7 cellular contexts compared by ENCODE assay signal in the genomic region with DNA sequence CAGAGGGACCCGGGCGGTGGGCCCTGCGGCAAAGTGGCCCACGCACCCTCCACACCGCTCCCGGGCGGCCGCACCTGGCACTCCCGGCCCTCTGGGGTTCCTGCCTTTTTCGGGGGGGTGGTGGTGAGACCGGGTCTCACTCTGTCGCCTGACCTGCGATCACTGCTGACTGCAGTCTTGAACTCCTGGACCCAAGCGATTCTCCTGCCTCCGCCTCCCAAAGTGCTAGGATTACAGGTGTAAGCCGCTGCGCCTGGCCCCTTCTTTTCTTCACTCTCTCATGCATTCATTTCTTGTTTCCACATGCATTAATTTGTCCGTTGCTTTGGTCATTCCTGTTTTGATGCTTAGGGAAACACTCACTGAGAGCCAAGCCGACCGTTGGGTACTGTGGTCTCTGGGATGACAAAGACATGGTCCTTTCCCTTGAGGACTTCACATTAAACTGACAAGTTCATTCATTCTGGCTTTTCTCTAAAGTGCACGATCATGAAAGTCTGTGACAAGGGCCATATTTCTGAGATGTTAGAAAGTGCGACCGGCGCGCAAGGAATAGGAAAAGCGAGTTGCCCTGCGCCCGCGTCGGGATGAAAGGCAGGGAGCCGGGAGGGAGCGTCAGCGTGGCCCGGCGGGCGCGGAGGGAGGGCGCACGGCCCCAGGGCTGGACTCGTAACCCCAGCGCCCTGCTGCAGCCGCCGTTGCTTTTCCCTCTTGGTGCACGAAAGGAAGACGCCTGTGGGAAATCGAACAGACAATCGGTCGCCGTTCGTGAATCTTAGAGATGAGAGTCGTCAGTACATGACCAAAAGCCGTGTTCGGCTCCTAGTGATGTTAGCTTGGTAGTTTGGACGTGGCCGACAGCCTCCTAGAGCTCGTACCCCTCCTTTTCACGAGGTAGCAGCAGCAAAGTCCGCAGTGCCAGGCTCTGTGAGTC. TPM values are rescaled to one million over a fixed set of nuclear protein-coding genes. Genes with fewer than 3 reads are reported as not detected.
DNase-seq lines count a peak whose midpoint lies in the region; ATAC-seq, FAIRE-seq and TF ChIP-seq lines count a peak whose summit lies in the region.

No MANE protein-coding gene starts in this region.

- H3K27me3 ChIP-seq in GM12878 (replicated peaks in 1 of 2; ENCODE audit: control insufficient read depth in 2 of 2, insufficient read depth in 2 of 2, low read length in 1 of 2) (no peaks in the 10 kb centered on the region), keratinocyte (ENCODE audit: control insufficient read depth, extremely low read depth, insufficient read depth, low read length) (peaks cover 25% of the 10 kb centered on the region)

- TF ChIP-seq CTCF in GM13977 (IDR thresholded peaks at IDR 0.05; ENCODE audit: extremely low read depth, insufficient read depth, missing control alignments), result no peak
- TF ChIP-seq CTCF in GM12878 (IDR thresholded peaks at IDR 0.05 in 2 of 3, conservative IDR thresholded peaks at IDR 0.05 in 1 of 3; ENCODE audit: control insufficient read depth in 2 of 3, extremely low read depth in 1 of 3, insufficient read depth in 1 of 3, low read depth in 3 of 3, low read length in 3 of 3), result 0 out of 6 replicates have a peak, but pooled peaks of 1 of the 3 experiments have one; percentile 12
- TF ChIP-seq CTCF in keratinocyte (optimal IDR thresholded peaks at IDR 0.05 in 1 of 3, IDR thresholded peaks at IDR 0.05 in 1 of 3, conservative IDR thresholded peaks at IDR 0.05 in 1 of 3; ENCODE audit: extremely low read depth in 1 of 3, insufficient read depth in 2 of 3, low read length in 3 of 3), result no peak

- peak overlapping the region; percentile 95 for H3K4me2 ChIP-seq in GM12878 (ENCODE audit: control insufficient read depth, insufficient read depth)
- H3K4me2 ChIP-seq in keratinocyte (ENCODE audit: control insufficient read depth, extremely low read depth, insufficient read depth, low read depth, low read length), result peak overlapping the region; percentile 46

- H3K9me3 ChIP-seq in GM12878 (replicated peaks; ENCODE audit: control insufficient read depth, insufficient read depth, low read length) (no peaks in the 10 kb centered on the region; the same call in 2 of the 3 replicates), keratinocyte (ENCODE audit: control insufficient read depth, low read depth, low read length) (no peaks in the 10 kb centered on the region)

- TF ChIP-seq POLR2A in GM12878 (IDR thresholded peaks at IDR 0.05; ENCODE audit: low read depth, low read length), result no peak

- BruUV-seq in GM12878 (replicated peaks; lab: Mats Ljungman, UMichigan), result TSS peak; percentile 49

- H3K36me3 ChIP-seq in GM12878 (ENCODE audit: control insufficient read depth in 2 of 2, insufficient read depth in 2 of 2, low read length in 1 of 2), result 0 out of 4 replicates have a peak, but pooled peaks cover 0 to 2% of the 10 kb centered on the region in 2 experiments
- H3K36me3 ChIP-seq in keratinocyte (ENCODE audit: control insufficient read depth in 2 of 2, extremely low read depth in 1 of 2, insufficient read depth in 2 of 2, low read length in 2 of 2), result no peaks in the 10 kb centered on the region

- CTCF ChIA-PET in GM12878 (lab: Yijun Ruan, JAX), result interaction anchor here (0.8 to 2.8 kb wide), 7 partner anchors 26 to 257 kb away, joined by 3 to 17 read pairs (median 5); no protein-coding TSS in a partner anchor

- RAD21 ChIA-PET in GM12878 (lab: Charles Lee; ENCODE audit: unreplicated experiment), result interaction anchor here (0.8 to 7.2 kb wide), 9 partner anchors 21 to 53 kb away, joined by 3 to 62 read pairs (median 8); no protein-coding TSS in a partner anchor

- no peak for FAIRE-seq in GM12878 (lab: Jason Lieb, UNC)
- peak; percentile 53 for FAIRE-seq in keratinocyte (lab: Jason Lieb, UNC)

- ATAC-seq in GM12878 (peak; percentile 4), GM18867 (IDR thresholded peaks at IDR 0.05; ENCODE audit: unreplicated experiment) (no peak)
- no peak for ATAC-seq in stimulated activated naive CD8-positive, alpha-beta T cell treated with anti-CD3 and anti-CD28 coated beads, Interleukin-15, Interleukin-2, amounts not matched to agents 100 U/mL and 50 U/mL, for 24 hours

- H3K4me1 ChIP-seq in GM12878 (ENCODE audit: control insufficient read depth, insufficient read depth, low read length), result 0 out of 2 replicates have a peak, but pooled peaks cover 4% of the 10 kb centered on the region
- H3K4me1 ChIP-seq in keratinocyte (ENCODE audit: control insufficient read depth, extremely low read depth, insufficient read depth, low read length), result peaks cover 6% of the 10 kb centered on the region

- in situ Hi-C loops in GM13977 (cut with MboI; ENCODE audit: low pct_unique_long_range_greater_than_20kb, low sequenced_read_pairs, unreplicated experiment), result no loop called here
- in situ Hi-C loops in GM12878 (cut with MboI), result loop anchor here (25.0 kb wide), 1 partner anchor 1914 kb away; the partner anchor contains the start of genes HS2ST1 and SELENOF

- intact Hi-C loops in GM12878 (cut with micrococcal nuclease; ENCODE audit: unreplicated experiment), result loop anchor here (2.0 to 10.0 kb wide), 3 partner anchors 29 to 423 kb away; partner anchors contain the start of gene CTBS

- WGBS in GM12878 (ENCODE audit: insufficient coverage, insufficient replicate concordance, low lambda C conversion rate, missing lambda C conversion rate), result under 1% methylated on average over 58 of the region's 58 CpGs

- no peak for TF ChIP-seq RAD21 in GM12878 (IDR thresholded peaks at IDR 0.05; ENCODE audit: insufficient read depth, low read depth, low read length)

- POLR2A ChIA-PET in GM12878 (lab: Charles Lee), result interaction anchor here (0.6 to 1.0 kb wide), 4 partner anchors 16 to 259 kb away, joined by 3 to 6 read pairs (median 4); no protein-coding TSS in a partner anchor

- no peak for TF ChIP-seq EP300 in GM12878 (IDR thresholded peaks at IDR 0.05; ENCODE audit: borderline replicate concordance in 1 of 2, control insufficient read depth in 1 of 2, low read depth in 2 of 2, low read length in 2 of 2)

- H3K4me3 ChIP-seq in GM12878 (peak overlapping the region; percentile 95), keratinocyte (ENCODE audit: control insufficient read depth in 2 of 3, extremely low read depth in 1 of 3, insufficient read depth in 2 of 3, low read depth in 1 of 3, low read length in 3 of 3) (peak overlapping the region; percentile 33 to 48 (median 37))

- H3K9ac ChIP-seq in GM12878 (ENCODE audit: control insufficient read depth, insufficient read depth, low read length) (peak overlapping the region; percentile 60), keratinocyte (ENCODE audit: control insufficient read depth, extremely low read depth, insufficient read depth, low read length) (no peak overlapping the region)

- no peaks in the 10 kb centered on the region for H3K9me1 ChIP-seq in keratinocyte (ENCODE audit: control insufficient read depth, extremely low read depth, insufficient read depth, low read length)

- H3K79me2 ChIP-seq in GM12878 (ENCODE audit: control insufficient read depth, insufficient read depth, low read length) (peaks cover 78% of the 10 kb centered on the region), keratinocyte (ENCODE audit: control insufficient read depth, insufficient read depth, low read length) (no peaks in the 10 kb centered on the region)

- dilution Hi-C loops in keratinocyte (cut with MboI; ENCODE audit: extremely low pct_ligation_motif_present, low sequenced_read_pairs), result no loop called here

- SMC1A ChIA-PET in GM12878 (lab: Charles Lee; ENCODE audit: uncharacterized antibody, unreplicated experiment), result interaction anchor here (1.0 to 4.1 kb wide), 8 partner anchors 19 to 53 kb away, joined by 3 to 45 read pairs (median 6); no protein-coding TSS in a partner anchor

- peak overlapping the region; percentile 99 for H3K27ac ChIP-seq in GM12878 (ENCODE audit: control insufficient read depth, insufficient read depth)
- no peak overlapping the region for H3K27ac ChIP-seq in keratinocyte (ENCODE audit: control insufficient read depth, insufficient read depth, low read length)

- H4K20me1 ChIP-seq in GM12878 (ENCODE audit: control insufficient read depth, insufficient read depth) (no peaks in the 10 kb centered on the region), keratinocyte (ENCODE audit: control insufficient read depth, extremely low read depth, insufficient read depth, low read length) (no peaks in the 10 kb centered on the region)

- H2AFZ ChIP-seq in GM12878 (ENCODE audit: control insufficient read depth, low read depth, low read length), result peak overlapping the region; percentile 62
- peak overlapping the region; percentile 24 for H2AFZ ChIP-seq in keratinocyte (ENCODE audit: control insufficient read depth, low read length)

- DNase-seq in GM13977 (ENCODE audit: low spot score) (peak; percentile 27), NAMALWA (ENCODE audit: low spot score) (peak; percentile 42), GM12878 (ENCODE audit: low read depth, low spot score) (no peak), keratinocyte (ENCODE audit: low read depth, low spot score) (no peak), activated gamma-delta T cell treated with Interleukin-2 at 50 U/mL for 16 hours (no peak)
- peak; percentile 21 for DNase-seq in stimulated activated naive CD8-positive, alpha-beta T cell treated with anti-CD3 and anti-CD28 coated beads, Interleukin-15, Interleukin-2, amounts not matched to agents 100 U/mL and 50 U/mL, for 24 hours

RNA-seq across cellular contexts. Expression of gene MCOLN2, which starts 1.0 kb away (rescaled TPM):
- 522 and 548 TPM in 2 replicates for total RNA-seq in GM12878 (2013; cell fraction: nucleolus; rRNA removed)
- total RNA-seq in GM12878 (2014; rRNA removed) (228 and 233 TPM in 2 replicates), GM12878 (2014; rRNA removed; fragmentation: Illumina TruSeq; extraction: Trizol) (109 and 114 TPM in 2 replicates), GM12878 (2021) (103 and 110 TPM in 2 replicates)
- polyA plus RNA-seq in GM12878 (2011; ENCODE audit: low read depth), result 84.9 TPM
- polyA plus RNA-seq in GM12878 (2011; rRNA removed) (165 and 228 TPM in 2 replicates), GM12878 (2014; fragmentation: Illumina TruSeq; extraction: Trizol) (116 and 143 TPM in 2 replicates), GM12878 (2014; fragmentation: Nextera tagmentation; extraction: Ambion mirVana) (10 to 100 TPM; 25.9 to 46.7 TPM), GM12878 (2014; rRNA removed) (189 and 218 TPM in 2 replicates), GM12878 (2016; fragmentation: Nextera tagmentation; extraction: Ambion mirVana) (100 to 1,000 TPM; 105 to 106 TPM), keratinocyte (0.05 to 0.14 TPM (median 0.12 TPM) in 3 replicates)
- 83.5 and 87.5 TPM in 2 replicates for polyA plus RNA-seq in GM12878 (2011; cell fraction: cytosol; rRNA removed)
- 296 and 374 TPM in 2 replicates for polyA plus RNA-seq in GM12878 (2011; cell fraction: nucleus; rRNA removed)
- polyA plus RNA-seq in GM12878 (2012), result 66.6 and 97.7 TPM in 2 replicates
- 87.4 and 94.8 TPM in 2 replicates for polyA minus RNA-seq in GM12878 (2011; rRNA and poly(A)+ RNA removed)
- polyA minus RNA-seq in GM12878 (2011; cell fraction: cytosol; rRNA and poly(A)+ RNA removed), result 40.2 and 47.3 TPM in 2 replicates
- polyA minus RNA-seq in GM12878 (2011; cell fraction: nucleus; rRNA and poly(A)+ RNA removed), result 184 and 227 TPM in 2 replicates
- polyA plus RNA-seq in keratinocyte (2011; ENCODE audit: low read depth), result not detected
- polyA plus RNA-seq in keratinocyte (2011; cell fraction: cytosol; rRNA removed), result 0.03 and 0.05 TPM in 2 replicates
- polyA plus RNA-seq in keratinocyte (2011; cell fraction: nucleus; rRNA removed), result 0.27 and 0.60 TPM in 2 replicates
- polyA plus RNA-seq in keratinocyte (2012; ENCODE audit: low replicate concordance), result not detected in 2 replicates
- polyA minus RNA-seq in keratinocyte, result 0.51 TPM in 1 of 3 replicates, not detected in the others
- polyA minus RNA-seq in keratinocyte (2011; cell fraction: cytosol; rRNA and poly(A)+ RNA removed), result not detected
- polyA minus RNA-seq in keratinocyte (2011; cell fraction: nucleus; rRNA and poly(A)+ RNA removed), result 0.23 TPM in 1 of 2 replicates, not detected in the other

RNA-seq across cellular contexts. Expression of gene MCOLN3, which starts 50.4 kb away (rescaled TPM):
- 0.79 and 1.2 TPM in 2 replicates for total RNA-seq in GM12878 (2013; cell fraction: nucleolus; rRNA removed)
- total RNA-seq in GM12878 (2014; rRNA removed) (2.3 and 2.5 TPM in 2 replicates), GM12878 (2014; rRNA removed; fragmentation: Illumina TruSeq; extraction: Trizol) (3.6 and 3.7 TPM in 2 replicates), GM12878 (2021) (3.2 and 4.1 TPM in 2 replicates)
- 1.3 TPM for polyA plus RNA-seq in GM12878 (2011; ENCODE audit: low read depth)
- polyA plus RNA-seq in GM12878 (2011; rRNA removed) (0.46 and 0.48 TPM in 2 replicates), GM12878 (2014; fragmentation: Illumina TruSeq; extraction: Trizol) (6.1 and 6.5 TPM in 2 replicates), GM12878 (2014; fragmentation: Nextera tagmentation; extraction: Ambion mirVana) (1 to 10 TPM; 2.0 to 2.7 TPM), GM12878 (2014; rRNA removed) (6.6 and 7.4 TPM in 2 replicates), GM12878 (2016; fragmentation: Nextera tagmentation; extraction: Ambion mirVana) (1 to 10 TPM; 4.0 to 4.5 TPM), keratinocyte (5.5 to 16.2 TPM (median 15.4 TPM) in 3 replicates)
- 0.13 and 0.18 TPM in 2 replicates for polyA plus RNA-seq in GM12878 (2011; cell fraction: cytosol; rRNA removed)
- polyA plus RNA-seq in GM12878 (2011; cell fraction: nucleus; rRNA removed), result 0.94 and 1.1 TPM in 2 replicates
- 2.1 and 2.5 TPM in 2 replicates for polyA plus RNA-seq in GM12878 (2012)
- polyA minus RNA-seq in GM12878 (2011; rRNA and poly(A)+ RNA removed), result 0.22 TPM in 1 of 2 replicates, not detected in the other
- not detected in 2 replicates for polyA minus RNA-seq in GM12878 (2011; cell fraction: cytosol; rRNA and poly(A)+ RNA removed)
- polyA minus RNA-seq in GM12878 (2011; cell fraction: nucleus; rRNA and poly(A)+ RNA removed), result 0.29 TPM in 1 of 2 replicates, not detected in the other
- polyA plus RNA-seq in keratinocyte (2011; ENCODE audit: low read depth), result 2.6 TPM
- polyA plus RNA-seq in keratinocyte (2011; cell fraction: cytosol; rRNA removed), result 2.6 and 6.8 TPM in 2 replicates
- 35.3 and 40.8 TPM in 2 replicates for polyA plus RNA-seq in keratinocyte (2011; cell fraction: nucleus; rRNA removed)
- polyA plus RNA-seq in keratinocyte (2012; ENCODE audit: low replicate concordance), result 2.2 and 3.5 TPM in 2 replicates
- 0.59 to 7.7 TPM (median 6.9 TPM) in 3 replicates for polyA minus RNA-seq in keratinocyte
- polyA minus RNA-seq in keratinocyte (2011; cell fraction: cytosol; rRNA and poly(A)+ RNA removed), result 2.9 TPM
- 9.2 and 17.8 TPM in 2 replicates for polyA minus RNA-seq in keratinocyte (2011; cell fraction: nucleus; rRNA and poly(A)+ RNA removed)

Comparison
In these comparisons a context has a peak if more than half of its experiments do, and no peak if none do; other contexts are left out.
1. DNase-seq: peak in GM13977 (single experiment), NAMALWA (single experiment) and stimulated activated naive CD8-positive, alpha-beta T cell treated with anti-CD3 and anti-CD28 coated beads, Interleukin-15, Interleukin-2, amounts not matched to agents 100 U/mL and 50 U/mL, for 24 hours (single experiment); none in GM12878 (single experiment), keratinocyte (single experiment) and activated gamma-delta T cell treated with Interleukin-2 at 50 U/mL for 16 hours (single experiment).
2. RNA of gene MCOLN2, which starts 1.0 kb away (polyA plus RNA-seq): 25.9 to 374 TPM in GM12878; 0.03 to 0.60 TPM in keratinocyte; every median in the first group is over 10 times any median in the second.